9 cellular contexts compared by ENCODE assay signal in the genomic region with DNA sequence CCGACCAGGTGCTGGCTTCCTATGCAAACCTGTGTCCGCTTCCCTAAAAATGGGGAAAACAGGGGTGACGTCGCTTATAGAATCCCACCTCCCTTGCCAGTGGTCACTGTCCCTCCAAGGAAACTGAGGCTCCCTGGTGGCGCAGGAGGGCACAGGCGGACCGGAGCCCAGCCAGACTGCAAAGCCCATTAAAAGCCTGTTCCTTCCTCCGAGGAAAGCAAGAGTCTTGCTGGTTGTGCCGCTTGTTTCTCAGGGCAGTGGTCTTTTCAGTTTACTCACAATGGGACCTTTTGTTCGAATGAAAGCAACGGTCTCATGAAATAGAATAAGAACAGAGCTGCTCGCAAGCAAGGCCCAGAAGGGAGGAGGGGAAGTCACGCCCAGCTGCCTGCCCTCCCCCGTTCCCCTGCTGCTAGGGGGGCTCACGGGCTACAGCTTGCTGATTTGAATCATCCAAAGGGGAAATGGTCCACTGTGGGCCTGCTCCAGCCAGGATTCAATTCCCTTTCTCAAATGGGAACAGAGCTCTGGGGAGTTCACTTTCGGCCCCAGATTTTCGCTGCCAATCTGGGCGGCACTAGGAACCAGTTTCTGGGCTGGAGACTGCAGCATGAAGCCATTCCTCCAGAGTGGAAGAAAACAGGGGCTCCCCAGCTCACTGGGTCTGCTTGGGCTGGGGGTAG. TPM values are rescaled to one million over a fixed set of nuclear protein-coding genes. Genes with fewer than 3 reads are reported as not detected.
A peak's percentile ranks its signal among the peaks of the same experiment; 100 is the strongest.
DNase-seq lines count a peak whose midpoint lies in the region; ATAC-seq and TF ChIP-seq lines count a peak whose summit lies in the region.
"Had no signal": no experiment of that assay in that cellular context is flagged by ENCODE, and none has a peak within 500 bp of the region (broad histone marks: within the 10 kb centered on the region; RNA-seq: fewer than 3 reads in every experiment).

No MANE protein-coding gene starts in this region.

- H3K27ac ChIP-seq in HL-60 (replicated peaks) (peak overlapping the region; percentile 98), spleen (peak overlapping the region in 5 of 8 donors; percentile 19 to 97 (median 96))
- H3K27ac ChIP-seq: parathyroid adenoma had no signal

- ATAC-seq in activated B cell treated with CpG ODN at 0.5 μM for 24 hours (ENCODE audit: low read depth) = no peak
- no peak for ATAC-seq in GM19467 (IDR thresholded peaks at IDR 0.05; ENCODE audit: unreplicated experiment)

- H3K4me3 ChIP-seq in HL-60 (replicated peaks; ENCODE audit: insufficient read depth, low read length) = no peak overlapping the region
- H3K4me3 ChIP-seq in spleen = peak overlapping the region in 3 of 8 donors; percentile 16 to 76 (median 21)

- TF ChIP-seq CTCF in HL-60 (IDR thresholded peaks at IDR 0.05; ENCODE audit: insufficient read depth, low read length) (no peak), activated B cell treated with CpG ODN at 0.5 μM for 24 hours (IDR thresholded peaks at IDR 0.05) (no peak), spleen (IDR thresholded peaks at IDR 0.05 in 8 of 11, conservative IDR thresholded peaks at IDR 0.05 in 3 of 11) (no peak)

- H3K9me3 Mint-ChIP-seq in activated B cell treated with CpG ODN at 0.5 μM for 24 hours = no peaks in the 10 kb centered on the region

- H3K4me3 Mint-ChIP-seq in activated B cell treated with CpG ODN at 0.5 μM for 24 hours = peak overlapping the region; percentile 79

- peaks cover 13% of the 10 kb centered on the region for H3K36me3 Mint-ChIP-seq in activated B cell treated with CpG ODN at 0.5 μM for 24 hours (ENCODE audit: low read depth)

- H3K9me3 ChIP-seq in spleen = no peaks in the 10 kb centered on the region

- no peak for TF ChIP-seq POLR2A in spleen (IDR thresholded peaks at IDR 0.05)

- H3K27ac Mint-ChIP-seq in activated B cell treated with CpG ODN at 0.5 μM for 24 hours = peak overlapping the region; percentile 87

- H3K27me3 Mint-ChIP-seq in activated B cell treated with CpG ODN at 0.5 μM for 24 hours = no peaks in the 10 kb centered on the region

- H3K27me3 ChIP-seq in HL-60 (ENCODE audit: insufficient read depth, poor library complexity, severe bottlenecking) (no peaks in the 10 kb centered on the region), spleen (replicated peaks in 1 of 7) (no peaks in the 10 kb centered on the region)

- H3K36me3 ChIP-seq in spleen = no peaks in the 10 kb centered on the region

- H3K4me1 Mint-ChIP-seq in activated B cell treated with CpG ODN at 0.5 μM for 24 hours = peaks cover 96% of the 10 kb centered on the region

- intact Hi-C loops in activated B cell treated with CpG ODN at 0.5 μM for 24 hours (cut with micrococcal nuclease) (loop anchor here (5.0 kb wide), 1 partner anchor 121 kb away; a partner anchor contains a TSS), spleen (cut with DNase I; ENCODE audit: low total_unique reads) (no loop called here)

- WGBS in spleen, 5 donors = 44 to 52% (median 48%) methylated on average over 16 to 18 of the region's 18 CpGs

- POLR2A ChIA-PET in activated B cell treated with CpG ODN at 0.5 μM for 24 hours (lab: Charles Lee) = interaction anchor here (0.8 to 14.3 kb wide), 10 partner anchors 11 to 220 kb away, joined by 3 to 135 read pairs (median 12); a partner anchor contains a TSS

- CTCF ChIA-PET in activated B cell treated with CpG ODN at 0.5 μM for 24 hours (lab: Charles Lee) = interaction anchor here (1.0 to 11.9 kb wide), 8 partner anchors 9 to 165 kb away, joined by 3 to 137 read pairs (median 4); a partner anchor contains a TSS

- DNase-seq in HL-60 (ENCODE audit: low read depth in 1 of 2, low spot score in 1 of 2) (no peak), activated B cell treated with CpG ODN at 0.5 μM for 24 hours (no peak), iPS-NIHi7 (ENCODE audit: extremely low spot score) (peak; percentile 63), spleen (peak; percentile 82), cerebellar cortex (ENCODE audit: low spot score) (no peak), GF-D8 (lab: John Stamatoyannopoulos, UW) (no peak), HPDE6-E6E7 (ENCODE audit: extremely low spot score) (no peak)

- H3K4me1 ChIP-seq in spleen = peaks cover 48 to 100% (median 91%) of the 10 kb centered on the region in 6 donors

RNA-seq across cellular contexts. Expression of a gene that starts 4.6 kb away (rescaled TPM):
- total RNA-seq in activated B cell treated with CpG ODN at 0.5 μM for 24 hours (1.8 and 2.0 TPM in 2 replicates), spleen (100 to 1,000 TPM in 3 of 7 donors, 10 to 100 TPM in 4; 68.4 to 220 (median 91.7) TPM)
- 10 to 100 TPM; 23.6 to 30.9 (median 23.7) TPM for polyA plus RNA-seq in spleen

RNA-seq across cellular contexts. Expression of a gene that starts 40.4 kb away (rescaled TPM):
- total RNA-seq in activated B cell treated with CpG ODN at 0.5 μM for 24 hours (not detected in 2 replicates), spleen (10 to 100 TPM in 5 of 7 donors, 1 to 10 TPM in 2; 8.8 to 23.8 (median 14.1) TPM)
- 10 to 100 TPM; 17.7 to 50.0 (median 34.8) TPM for polyA plus RNA-seq in spleen

Comparison
In these comparisons a context has a peak if more than half of its experiments do, and no peak if none do; other contexts are left out.
1. DNase-seq: peak in iPS-NIHi7 (single experiment) and spleen (single experiment); none in HL-60 (0 of 2), activated B cell treated with CpG ODN at 0.5 μM for 24 hours (single experiment), cerebellar cortex (single experiment), GF-D8 (single experiment) and HPDE6-E6E7 (single experiment).
2. RNA of a gene that starts 4.6 kb away (total RNA-seq): 68.4 to 220 TPM in spleen; 1.8 to 2.0 TPM in activated B cell treated with CpG ODN at 0.5 μM for 24 hours; every median in the first group is over 10 times any median in the second.